Comparison of ENCODE assay signal across 8 cellular contexts in the genomic region with DNA sequence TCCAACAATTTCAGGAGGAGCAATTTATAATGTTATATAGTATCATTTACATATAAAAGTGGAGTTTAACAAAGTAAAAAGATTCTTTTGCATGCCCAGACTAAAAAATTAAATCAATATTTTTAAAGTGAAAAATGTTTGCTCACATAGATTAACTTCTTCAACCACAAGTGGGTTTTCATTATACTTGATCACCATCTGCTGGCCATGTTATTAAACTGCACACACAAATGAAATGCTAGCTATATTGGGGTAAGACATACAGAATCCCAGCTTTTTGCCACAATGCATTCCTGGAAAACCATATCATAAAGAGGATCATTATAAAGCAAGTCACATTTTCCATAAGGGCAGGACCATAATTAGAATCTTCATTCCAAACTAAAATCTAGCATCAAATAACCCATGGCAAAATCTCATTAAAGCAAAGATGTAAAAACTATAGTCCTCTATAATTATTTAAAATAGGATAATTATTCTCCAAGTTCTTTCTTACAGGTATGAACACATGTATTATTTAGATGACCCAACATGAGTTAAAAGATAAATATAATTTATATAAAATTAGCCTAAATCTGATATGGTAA. TPM values are rescaled to one million over a fixed set of nuclear protein-coding genes. Genes with fewer than 3 reads are reported as not detected.
DNase-seq lines count a peak whose midpoint lies in the region; ATAC-seq and FAIRE-seq lines count a peak whose summit lies in the region.

No MANE protein-coding gene starts in this region.

- H3K9me3 Mint-ChIP-seq in CD4-positive, CD25-positive, alpha-beta regulatory T cell = peaks cover 0 to under 1% (median 0%) of the 10 kb centered on the region in 7 donors
- no peaks in the 10 kb centered on the region for H3K9me3 Mint-ChIP-seq in activated T-helper 17 cell treated with anti-CD3 and anti-CD28 coated beads, Interleukin-2, amount 50 U/mL, for 72 hours

- peak overlapping the region in 1 of 3 donors; percentile 18 for H3K27ac Mint-ChIP-seq in CD4-positive, CD25-positive, alpha-beta regulatory T cell
- H3K27ac Mint-ChIP-seq in activated T-helper 17 cell treated with anti-CD3 and anti-CD28 coated beads, Interleukin-2, amount 50 U/mL, for 72 hours = no peak overlapping the region

- no peaks in the 10 kb centered on the region for H3K27me3 ChIP-seq in CD4-positive, CD25-positive, alpha-beta regulatory T cell (ENCODE audit: control insufficient read depth, insufficient read depth, low read length)

- H3K27ac ChIP-seq in CD4-positive, CD25-positive, alpha-beta regulatory T cell (ENCODE audit: insufficient read depth, low read length, poor library complexity, severe bottlenecking) = no peak overlapping the region

- peak; percentile 75 for FAIRE-seq in GM19239 (lab: Jason Lieb, UNC)

- no peak overlapping the region for H3K4me3 Mint-ChIP-seq in CD4-positive, CD25-positive, alpha-beta regulatory T cell
- no peak overlapping the region for H3K4me3 Mint-ChIP-seq in activated T-helper 17 cell treated with anti-CD3 and anti-CD28 coated beads, Interleukin-2, amount 50 U/mL, for 72 hours

- no peaks in the 10 kb centered on the region for H3K4me1 ChIP-seq in CD4-positive, CD25-positive, alpha-beta regulatory T cell (ENCODE audit: control insufficient read depth, insufficient read depth, low read length, poor library complexity, severe bottlenecking)

- H3K36me3 ChIP-seq in CD4-positive, CD25-positive, alpha-beta regulatory T cell (ENCODE audit: control insufficient read depth, insufficient read depth, low read length) = no peaks in the 10 kb centered on the region

- H3K4me1 Mint-ChIP-seq in CD4-positive, CD25-positive, alpha-beta regulatory T cell = peaks cover 8 to 12% (median 8%) of the 10 kb centered on the region in 4 donors
- peaks cover 5% of the 10 kb centered on the region for H3K4me1 Mint-ChIP-seq in activated T-helper 17 cell treated with anti-CD3 and anti-CD28 coated beads, Interleukin-2, amount 50 U/mL, for 72 hours

- H3K4me3 ChIP-seq in CD4-positive, CD25-positive, alpha-beta regulatory T cell (ENCODE audit: low read depth, low read length) = no peak overlapping the region

- ATAC-seq in CD4-positive, CD25-positive, alpha-beta regulatory T cell (ENCODE audit: low read depth in 2 of 2) = no peak
- peak; percentile 83 for ATAC-seq in left lobe of liver
- no peak for ATAC-seq in esophagus mucosa
- no peak for ATAC-seq in HG03457 (IDR thresholded peaks at IDR 0.05; ENCODE audit: unreplicated experiment)
- no peak for ATAC-seq in activated T-helper 17 cell treated with anti-CD3 and anti-CD28 coated beads, Interleukin-2, amount 50 U/mL, for 72 hours (replicated peaks)

- no peaks in the 10 kb centered on the region for H3K36me3 Mint-ChIP-seq in CD4-positive, CD25-positive, alpha-beta regulatory T cell
- no peaks in the 10 kb centered on the region for H3K36me3 Mint-ChIP-seq in activated T-helper 17 cell treated with anti-CD3 and anti-CD28 coated beads, Interleukin-2, amount 50 U/mL, for 72 hours (ENCODE audit: low read depth)

- peak in 2 of 3 donors; percentile 51 to 61 for DNase-seq in CD4-positive, CD25-positive, alpha-beta regulatory T cell
- DNase-seq in GM19239 (ENCODE audit: insufficient read length, low spot score) = peak; percentile 12
- DNase-seq in NCI-H345 treated with DMSO at 0.1 percent for 48 hours (lab: John Stamatoyannopoulos, UW; ENCODE audit: unreplicated experiment) = peak; percentile 22
- DNase-seq in brain pericyte (ENCODE audit: low read depth, low spot score) = peak; percentile 13
- DNase-seq in left lobe of liver (ENCODE audit: low spot score) = no peak

- H3K9me3 ChIP-seq in CD4-positive, CD25-positive, alpha-beta regulatory T cell (ENCODE audit: control insufficient read depth in 2 of 2, low read length in 2 of 2) = no peaks in the 10 kb centered on the region

- no peaks in the 10 kb centered on the region for H3K27me3 Mint-ChIP-seq in CD4-positive, CD25-positive, alpha-beta regulatory T cell
- no peaks in the 10 kb centered on the region for H3K27me3 Mint-ChIP-seq in activated T-helper 17 cell treated with anti-CD3 and anti-CD28 coated beads, Interleukin-2, amount 50 U/mL, for 72 hours

RNA-seq across cellular contexts. Expression of a gene that starts 26.3 kb away (rescaled TPM):
- total RNA-seq in CD4-positive, CD25-positive, alpha-beta regulatory T cell = 2.3 TPM
- under 1 TPM in 3 of 4 donors, not detected in 1; 0.15 to 0.76 (median 0.31) TPM for polyA plus RNA-seq in CD4-positive, CD25-positive, alpha-beta regulatory T cell
- total RNA-seq in left lobe of liver (3.1 TPM), esophagus mucosa (3.7 TPM)
- 1 to 10 TPM; 3.4 to 8.1 TPM for total RNA-seq in activated T-helper 17 cell treated with anti-CD3 and anti-CD28 coated beads, Interleukin-2, amount 50 U/mL, for 72 hours
